29 cellular contexts compared by ENCODE assay signal in the genomic region with DNA sequence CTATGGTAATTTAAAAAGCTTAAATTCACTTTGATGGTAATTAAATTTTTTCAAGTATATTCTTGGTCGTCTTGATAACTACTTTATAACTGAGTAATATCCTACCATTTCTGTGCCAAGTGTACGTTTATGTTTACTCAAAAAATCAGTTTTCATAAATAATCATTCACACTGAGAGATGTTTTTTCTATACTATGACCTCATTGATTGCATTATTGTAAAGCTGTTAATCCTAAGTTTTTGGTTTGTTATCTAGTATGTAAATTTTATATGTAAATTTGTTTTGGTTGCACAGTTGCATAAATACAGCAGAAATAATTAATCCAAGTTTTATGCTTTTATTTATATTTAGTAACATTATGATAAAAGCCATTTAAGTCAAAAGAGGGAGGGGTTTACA.
"Had no signal": no experiment of that assay in that cellular context is flagged by ENCODE, and none has a peak within 500 bp of the region (broad histone marks: within the 10 kb centered on the region; RNA-seq: fewer than 3 reads in every experiment).

No MANE protein-coding gene starts in this region.

- H3K9me3 Mint-ChIP-seq: nephron progenitor cell; neural crest cell; stimulated activated effector memory CD8-positive, alpha-beta T cell treated with anti-CD3 and anti-CD28 coated beads, Interleukin-12 subunit alpha, Interleukin-12 subunit beta, amount 100 ng/mL, for 72 hours; stimulated activated naive B cell treated with anti-CD40 and anti-IgM and Interleukin-4, amounts not matched to agents 10 μg/mL and 1 μg/mL and 100 μg/mL, for 72 hours; stimulated activated naive CD8-positive, alpha-beta T cell treated with anti-CD3 and anti-CD28 coated beads, Interleukin-15, Interleukin-2, amounts not matched to agents 100 ng/mL and 50 ng/mL, for 24 hours had no signal

- H3K4me1 Mint-ChIP-seq: naive thymus-derived CD4-positive, alpha-beta T cell; stimulated activated effector memory CD8-positive, alpha-beta T cell treated with anti-CD3 and anti-CD28 coated beads, Interleukin-12 subunit alpha, Interleukin-12 subunit beta, amount 100 ng/mL, for 72 hours; stimulated activated naive B cell treated with anti-CD40 and anti-IgM and Interleukin-4, amounts not matched to agents 10 μg/mL and 1 μg/mL and 100 μg/mL, for 72 hours had no signal

- H3K27ac Mint-ChIP-seq: naive thymus-derived CD4-positive, alpha-beta T cell; natural killer cell treated with Interleukin-12 subunit alpha and Interleukin-12 subunit beta and Interleukin-15 and Interleukin-18, amount 100 ng/mL, for 72 hours; progenitor cell of endocrine pancreas; stimulated activated effector memory CD8-positive, alpha-beta T cell treated with anti-CD3 and anti-CD28 coated beads, Interleukin-12 subunit alpha, Interleukin-12 subunit beta, amount 100 ng/mL, for 72 hours; stimulated activated naive B cell treated with anti-CD40 and anti-IgM and Interleukin-4, amounts not matched to agents 10 μg/mL and 1 μg/mL and 100 μg/mL, for 72 hours; stimulated activated naive CD8-positive, alpha-beta T cell treated with anti-CD3 and anti-CD28 coated beads, Interleukin-15, Interleukin-2, amounts not matched to agents 100 ng/mL and 50 ng/mL, for 24 hours had no signal

- ATAC-seq: naive thymus-derived CD4-positive, alpha-beta T cell; natural killer cell treated with Interleukin-12 subunit alpha and Interleukin-12 subunit beta and Interleukin-15 and Interleukin-18, amount 100 ng/mL, for 72 hours; psoas muscle; right cardiac atrium; sciatic nerve; stimulated activated effector memory CD8-positive, alpha-beta T cell treated with anti-CD3 and anti-CD28 coated beads, Interleukin-12 subunit alpha, Interleukin-12 subunit beta, amount 100 ng/mL, for 72 hours; stimulated activated naive B cell treated with anti-CD40 and anti-IgM and Interleukin-4, amounts not matched to agents 10 μg/mL and 1 μg/mL and 100 μg/mL, for 72 hours had no signal

- H3K27ac ChIP-seq: ovary, parathyroid adenoma, psoas muscle, skin epidermis, stomach, thoracic aorta, thyroid gland, tibial nerve, upper lobe of left lung, vagina had no signal

- H3K27me3 ChIP-seq: ovary, stomach, thyroid gland, tibial nerve, upper lobe of left lung, vagina had no signal

- H3K4me1 ChIP-seq: parathyroid adenoma, psoas muscle, thyroid gland, upper lobe of left lung, vagina had no signal

- H3K36me3 Mint-ChIP-seq: naive thymus-derived CD4-positive, alpha-beta T cell; natural killer cell treated with Interleukin-12 subunit alpha and Interleukin-12 subunit beta and Interleukin-15 and Interleukin-18, amount 100 ng/mL, for 72 hours; stimulated activated effector memory CD8-positive, alpha-beta T cell treated with anti-CD3 and anti-CD28 coated beads, Interleukin-12 subunit alpha, Interleukin-12 subunit beta, amount 100 ng/mL, for 72 hours; stimulated activated naive B cell treated with anti-CD40 and anti-IgM and Interleukin-4, amounts not matched to agents 10 μg/mL and 1 μg/mL and 100 μg/mL, for 72 hours had no signal

- H3K9me3 ChIP-seq: ovary, psoas muscle, stomach, thoracic aorta, thyroid gland, tibial nerve, upper lobe of left lung, vagina had no signal

- DNase-seq: naive thymus-derived CD4-positive, alpha-beta T cell; nephron progenitor cell; occipital lobe; ovary; posterior cingulate gyrus; psoas muscle; right cardiac atrium; stimulated activated CD4-positive, alpha-beta T cell treated with anti-CD3 and anti-CD28 coated beads, Interleukin-15, amount 100 ng/mL, for 24 hours; stimulated activated CD4-positive, alpha-beta T cell treated with anti-CD3 and anti-CD28 coated beads, Interleukin-2, amount 100 ng/mL, for 24 hours; stimulated activated CD4-positive, alpha-beta T cell treated with anti-CD3 and anti-CD28 coated beads, Interleukin-2, amount 100 ng/mL, for 48 hours; stimulated activated CD4-positive, alpha-beta T cell treated with anti-CD3 and anti-CD28 coated beads, Interleukin-4, amount 100 ng/mL, for 24 hours; stimulated activated naive B cell treated with anti-CD40 and anti-IgM and Interleukin-4, amounts not matched to agents 10 μg/mL and 1 μg/mL and 100 μg/mL, for 72 hours; stimulated activated naive CD4-positive, alpha-beta T cell treated with Interleukin-2 at 50 U/mL for 16 hours; stomach; thyroid gland; trophoblast cell; upper lobe of left lung had no signal

- H2AFZ ChIP-seq: parathyroid adenoma had no signal

- H3K27me3 Mint-ChIP-seq: naive thymus-derived CD4-positive, alpha-beta T cell; natural killer cell treated with Interleukin-12 subunit alpha and Interleukin-12 subunit beta and Interleukin-15 and Interleukin-18, amount 100 ng/mL, for 72 hours; progenitor cell of endocrine pancreas; stimulated activated naive CD8-positive, alpha-beta T cell treated with anti-CD3 and anti-CD28 coated beads, Interleukin-15, Interleukin-2, amounts not matched to agents 100 ng/mL and 50 ng/mL, for 24 hours had no signal

- H3K79me2 ChIP-seq: parathyroid adenoma had no signal

- H3K4me3 Mint-ChIP-seq: naive thymus-derived CD4-positive, alpha-beta T cell; natural killer cell treated with Interleukin-12 subunit alpha and Interleukin-12 subunit beta and Interleukin-15 and Interleukin-18, amount 100 ng/mL, for 72 hours; nephron progenitor cell; neural crest cell; stimulated activated effector memory CD8-positive, alpha-beta T cell treated with anti-CD3 and anti-CD28 coated beads, Interleukin-12 subunit alpha, Interleukin-12 subunit beta, amount 100 ng/mL, for 72 hours; stimulated activated naive B cell treated with anti-CD40 and anti-IgM and Interleukin-4, amounts not matched to agents 10 μg/mL and 1 μg/mL and 100 μg/mL, for 72 hours; stimulated activated naive CD8-positive, alpha-beta T cell treated with anti-CD3 and anti-CD28 coated beads, Interleukin-15, Interleukin-2, amounts not matched to agents 100 ng/mL and 50 ng/mL, for 24 hours had no signal

- H3K9ac ChIP-seq: parathyroid adenoma had no signal

- H3K4me3 ChIP-seq: ovary, psoas muscle, skin epidermis, stomach, thoracic aorta, thyroid gland, tibial nerve, upper lobe of left lung, vagina had no signal

- H3K36me3 ChIP-seq: ovary, stomach, thoracic aorta, thyroid gland, tibial nerve, upper lobe of left lung, vagina had no signal

- FAIRE-seq: urothelium cell line had no signal
